Comparison of ENCODE assay signal across 12 cellular contexts in genomic region chr9:38689678-38690077, GRCh38. TPM values are rescaled to one million over a fixed set of nuclear protein-coding genes. Genes with fewer than 3 reads are reported as not detected.
DNase-seq lines count a peak whose midpoint lies in the region; ATAC-seq and TF ChIP-seq lines count a peak whose summit lies in the region.
"Had no signal": no experiment of that assay in that cellular context is flagged by ENCODE, and none has a peak within 500 bp of the region (broad histone marks: within the 10 kb centered on the region; RNA-seq: fewer than 3 reads in every experiment).

No MANE protein-coding gene starts in this region.

- no peaks in the 10 kb centered on the region for H3K9me3 Mint-ChIP-seq in CD4-positive, alpha-beta T cell

- H3K27me3 Mint-ChIP-seq in CD4-positive, alpha-beta T cell = peaks cover 24% of the 10 kb centered on the region

- no peaks in the 10 kb centered on the region for H3K9me3 ChIP-seq in stomach
- no peaks in the 10 kb centered on the region for H3K9me3 ChIP-seq in CD4-positive, alpha-beta T cell (ENCODE audit: control insufficient read depth, low read length)

- H3K4me1 ChIP-seq in stomach = peaks cover 0 to 23% (median 4%) of the 10 kb centered on the region in 4 donors

- 24 to 37% (median 32%) methylated on average over 5 of the region's 5 CpGs for WGBS in stomach, 5 donors

- no peak for ATAC-seq in CD4-positive, alpha-beta T cell (ENCODE audit: poor library complexity)
- no peak for ATAC-seq in GM19452 (IDR thresholded peaks at IDR 0.05; ENCODE audit: unreplicated experiment)
- ATAC-seq: HCT116, right cardiac atrium had no signal

- DNase-seq in HEK293T (ENCODE audit: extremely low spot score) = no peak
- DNase-seq in NCI-H69 (lab: John Stamatoyannopoulos, UW) = peak; percentile 98
- DNase-seq in fibroblast of the aortic adventitia (ENCODE audit: low read depth) = peak; percentile 28
- DNase-seq in retina = peak; percentile 56
- no peak for DNase-seq in cerebellar cortex (ENCODE audit: low spot score)
- DNase-seq in stomach = no peak
- DNase-seq in CD4-positive, alpha-beta T cell = no peak
- DNase-seq: right cardiac atrium; stimulated activated naive CD8-positive, alpha-beta T cell treated with anti-CD3 and anti-CD28 coated beads, Interleukin-15, Interleukin-2, amounts not matched to agents 100 U/mL and 50 U/mL, for 24 hours; T-helper 1 cell had no signal

- H3K4me3 ChIP-seq in fibroblast of the aortic adventitia (ENCODE audit: low read depth, low read length) (no peak overlapping the region), stomach (no peak overlapping the region)

- H3K36me3 Mint-ChIP-seq in CD4-positive, alpha-beta T cell (ENCODE audit: low read depth) = no peaks in the 10 kb centered on the region

- no peak for TF ChIP-seq POLR2A in stomach (IDR thresholded peaks at IDR 0.05)

- POLR2A ChIA-PET in HEK293T (lab: Yijun Ruan, JAX) = no interaction called here
- POLR2A ChIA-PET in CD4-positive, alpha-beta T cell (lab: Charles Lee) = no interaction called here

- H3K27ac ChIP-seq in stomach = no peak overlapping the region
- no peak overlapping the region for H3K27ac ChIP-seq in CD4-positive, alpha-beta T cell (ENCODE audit: low read depth, low read length)

- CTCF ChIA-PET in HEK293T (lab: Yijun Ruan, JAX) = no interaction called here
- CTCF ChIA-PET in CD4-positive, alpha-beta T cell (lab: Charles Lee) = no interaction called here

- TF ChIP-seq CTCF in fibroblast of the aortic adventitia (IDR thresholded peaks at IDR 0.05; ENCODE audit: insufficient read depth, low read length) (no peak), stomach (IDR thresholded peaks at IDR 0.05) (no peak)
- no peak for TF ChIP-seq CTCF in CD4-positive, alpha-beta T cell (IDR thresholded peaks at IDR 0.05)

- no peaks in the 10 kb centered on the region for H3K4me1 Mint-ChIP-seq in CD4-positive, alpha-beta T cell (ENCODE audit: low read depth)

- no peak for TF ChIP-seq EP300 in stomach (IDR thresholded peaks at IDR 0.05)

- H3K36me3 ChIP-seq in stomach = no peaks in the 10 kb centered on the region

- no peak overlapping the region for H3K27ac Mint-ChIP-seq in CD4-positive, alpha-beta T cell

- no peaks in the 10 kb centered on the region for H3K27me3 ChIP-seq in stomach
- no peaks in the 10 kb centered on the region for H3K27me3 ChIP-seq in CD4-positive, alpha-beta T cell (ENCODE audit: control insufficient read depth, insufficient read depth, low read length)

- intact Hi-C loops in stomach (cut with DNase I; ENCODE audit: low total_unique reads) = no loop called here
- intact Hi-C loops in CD4-positive, alpha-beta T cell (cut with DNase I, micrococcal nuclease) = loop anchor here in 1 of 2 experiments (2.0 kb wide), 1 partner anchor 21 kb away; no protein-coding TSS in a partner anchor

- no peak overlapping the region for H3K4me3 Mint-ChIP-seq in CD4-positive, alpha-beta T cell

TF ChIP-seq in HEK293T, 16 proteins besides CTCF, POLR2A, EP300 and RAD21:
- TF ChIP-seq PKNOX1 (IDR thresholded peaks at IDR 0.05) (0 out of 2 replicates have a peak, but pooled peaks have one; percentile 8), FOXK2 (IDR thresholded peaks at IDR 0.05) (no peak), LEF1 (IDR thresholded peaks at IDR 0.05; ENCODE audit: borderline replicate concordance) (no peak), NFRKB (IDR thresholded peaks at IDR 0.05) (no peak), L3MBTL2 (conservative IDR thresholded peaks at IDR 0.05) (no peak)

RNA-seq across cellular contexts. Expression of gene FAM240B, which starts 30.3 kb away (rescaled TPM):
- total RNA-seq in fibroblast of the aortic adventitia (ENCODE audit: low replicate concordance) = not detected in 2 replicates
- total RNA-seq in stomach = not detected
- not detected for polyA plus RNA-seq in stomach
- total RNA-seq in CD4-positive, alpha-beta T cell = not detected
- total RNA-seq: right cardiac atrium had no signal
- polyA plus RNA-seq: right cardiac atrium had no signal

Comparison
In these comparisons a context has a peak if more than half of its experiments do, and no peak if none do; other contexts are left out.
1. DNase-seq: peak in NCI-H69 (single experiment), fibroblast of the aortic adventitia (single experiment) and retina (single experiment); none in HEK293T (single experiment), cerebellar cortex (single experiment), stomach (single experiment) and CD4-positive, alpha-beta T cell (0 of 10).